Comparison of ENCODE assay signal across 8 cellular contexts in the genomic region with DNA sequence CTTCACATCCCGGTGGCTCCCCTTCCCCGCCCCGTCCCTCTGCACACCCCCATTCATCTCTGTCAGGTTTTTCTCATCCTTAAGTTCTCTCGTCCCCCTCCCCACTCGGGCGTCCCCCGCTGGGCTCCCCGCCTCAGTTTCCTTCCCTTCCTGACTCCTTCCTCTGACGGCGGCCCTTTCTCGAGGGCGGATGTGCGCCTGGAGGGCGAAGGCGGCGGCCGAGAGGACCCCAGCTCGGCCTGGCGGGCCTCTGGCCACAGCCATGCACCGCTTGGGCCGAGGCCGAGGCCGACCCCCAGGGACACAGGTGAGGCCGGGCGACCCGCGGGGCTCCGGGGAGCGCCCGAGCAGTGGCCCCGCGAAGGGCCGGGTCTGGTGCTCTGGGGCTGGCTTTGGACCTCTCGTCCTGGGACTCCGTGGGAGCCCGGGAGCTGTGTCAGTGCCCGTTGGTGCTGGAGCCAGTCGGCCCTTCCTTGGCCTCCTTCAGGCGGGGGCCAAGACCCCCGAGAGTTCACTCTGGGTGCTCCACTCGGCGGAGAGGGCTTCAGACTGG. TPM values are rescaled to one million over a fixed set of nuclear protein-coding genes. Genes with fewer than 3 reads are reported as not detected.
DNase-seq lines count a peak whose midpoint lies in the region; ATAC-seq and FAIRE-seq lines count a peak whose summit lies in the region.

No MANE protein-coding gene starts in this region.

- no peaks in the 10 kb centered on the region for H3K9me3 ChIP-seq in right cardiac atrium (ENCODE audit: control insufficient read depth, low read length)
- no peaks in the 10 kb centered on the region for H3K9me3 ChIP-seq in skeletal muscle tissue (ENCODE audit: control insufficient read depth in 3 of 3, low read length in 3 of 3)

- peak overlapping the region; percentile 90 for H3K4me3 Mint-ChIP-seq in activated T-helper 17 cell treated with anti-CD3 and anti-CD28 coated beads, Interleukin-2, amount 50 U/mL, for 72 hours

- H3K4me3 ChIP-seq in H7 (ENCODE audit: insufficient read depth, low read depth, low read length): peak overlapping the region; percentile 34
- H3K4me3 ChIP-seq in right cardiac atrium (ENCODE audit: low read length): peak overlapping the region; percentile 84
- peak overlapping the region; percentile 59 to 75 (median 61) for H3K4me3 ChIP-seq in skeletal muscle tissue (ENCODE audit: low read length in 3 of 3)

- H3K4me1 ChIP-seq in right cardiac atrium (ENCODE audit: control insufficient read depth, insufficient read depth, low read length) (peaks cover 7% of the 10 kb centered on the region), skeletal muscle tissue (ENCODE audit: control insufficient read depth in 3 of 3, insufficient read depth in 3 of 3, low read length in 3 of 3) (peaks cover 28 to 32% (median 31%) of the 10 kb centered on the region in 3 donors)

- intact Hi-C loops in right cardiac atrium (cut with DNase I): no loop called here

- H3K27ac ChIP-seq in right cardiac atrium (ENCODE audit: low read length) (peak overlapping the region; percentile 75), skeletal muscle tissue (ENCODE audit: low read depth, low read length) (peak overlapping the region; percentile 88)

- no peaks in the 10 kb centered on the region for H3K9me3 Mint-ChIP-seq in activated T-helper 17 cell treated with anti-CD3 and anti-CD28 coated beads, Interleukin-2, amount 50 U/mL, for 72 hours

- peak; percentile 75 for DNase-seq in H7
- peak; percentile 42 to 73 (median 68) for DNase-seq in right cardiac atrium
- DNase-seq in HTR-8/SVneo (ENCODE audit: insufficient read length, low spot score): no peak
- no peak for DNase-seq in NCI-H1694 treated with DMSO at 0.1 percent for 48 hours (lab: John Stamatoyannopoulos, UW)

- peaks cover 21% of the 10 kb centered on the region for H3K4me1 Mint-ChIP-seq in activated T-helper 17 cell treated with anti-CD3 and anti-CD28 coated beads, Interleukin-2, amount 50 U/mL, for 72 hours

- H3K36me3 ChIP-seq in H7 (replicated peaks; ENCODE audit: control insufficient read depth, insufficient read depth, low read length): no peaks in the 10 kb centered on the region
- peaks cover 7 to 16% (median 11%) of the 10 kb centered on the region in 3 donors for H3K36me3 ChIP-seq in skeletal muscle tissue (ENCODE audit: control insufficient read depth in 3 of 3, insufficient read depth in 3 of 3, low read length in 3 of 3)

- 18% methylated on average over 42 of the region's 42 CpGs for WGBS in right cardiac atrium

- ATAC-seq in activated T-helper 17 cell treated with anti-CD3 and anti-CD28 coated beads, Interleukin-2, amount 50 U/mL, for 72 hours (replicated peaks): peak; percentile 6
- ATAC-seq in right cardiac atrium: no peak
- no peak for ATAC-seq in GM19397 (IDR thresholded peaks at IDR 0.05; ENCODE audit: unreplicated experiment)
- no peak for ATAC-seq in HG03045 (IDR thresholded peaks at IDR 0.05; ENCODE audit: unreplicated experiment)

- no peaks in the 10 kb centered on the region for H3K36me3 Mint-ChIP-seq in activated T-helper 17 cell treated with anti-CD3 and anti-CD28 coated beads, Interleukin-2, amount 50 U/mL, for 72 hours (ENCODE audit: low read depth)

- H3K27me3 ChIP-seq in H7 (ENCODE audit: control insufficient read depth, insufficient read depth, low read length) (peaks cover 57% of the 10 kb centered on the region), right cardiac atrium (ENCODE audit: control insufficient read depth, insufficient read depth) (no peaks in the 10 kb centered on the region), skeletal muscle tissue (ENCODE audit: control insufficient read depth in 3 of 3, insufficient read depth in 3 of 3, low read length in 3 of 3) (peaks cover 0 to 9% (median 0%) of the 10 kb centered on the region in 3 donors)

- peaks cover 13% of the 10 kb centered on the region for H3K27me3 Mint-ChIP-seq in activated T-helper 17 cell treated with anti-CD3 and anti-CD28 coated beads, Interleukin-2, amount 50 U/mL, for 72 hours

- peak overlapping the region; percentile 33 to 89 (median 83) for H3K9ac ChIP-seq in skeletal muscle tissue (ENCODE audit: low read depth in 1 of 3, low read length in 3 of 3)

- no peak for FAIRE-seq in HTR-8/SVneo (lab: Jason Lieb, UNC)

- peak overlapping the region; percentile 20 for H3K27ac Mint-ChIP-seq in activated T-helper 17 cell treated with anti-CD3 and anti-CD28 coated beads, Interleukin-2, amount 50 U/mL, for 72 hours

RNA-seq across cellular contexts. Expression of gene PHLDB1, which starts 2.9 kb away (rescaled TPM):
- 48.7 and 55.0 TPM in 2 replicates for total RNA-seq in H7 (2014; rRNA removed; shearing (Covaris generic))
- 1 to 10 TPM; 2.2 to 4.7 TPM for total RNA-seq in activated T-helper 17 cell treated with anti-CD3 and anti-CD28 coated beads, Interleukin-2, amount 50 U/mL, for 72 hours
- total RNA-seq in right cardiac atrium: 100 to 1,000 TPM; 123 to 177 (median 136) TPM
- polyA plus RNA-seq in right cardiac atrium: 110 TPM
- total RNA-seq in skeletal muscle tissue: 54.8 TPM

RNA-seq across cellular contexts. Expression of gene ARCN1, which starts 38.1 kb away (rescaled TPM):
- total RNA-seq in H7 (2014; rRNA removed; shearing (Covaris generic)): 136 and 152 TPM in 2 replicates
- 100 to 1,000 TPM; 143 to 155 TPM for total RNA-seq in activated T-helper 17 cell treated with anti-CD3 and anti-CD28 coated beads, Interleukin-2, amount 50 U/mL, for 72 hours
- total RNA-seq in right cardiac atrium (100 to 1,000 TPM in 2 of 4 donors, 10 to 100 TPM in 2; 90.3 to 138 (median 101) TPM), skeletal muscle tissue (61.1 TPM)
- polyA plus RNA-seq in right cardiac atrium: 69.1 TPM

RNA-seq across cellular contexts. Expression of gene IFT46, which starts 44.6 kb away (rescaled TPM):
- total RNA-seq in H7 (2014; rRNA removed; shearing (Covaris generic)): 3.9 and 8.9 TPM in 2 replicates
- 1 to 10 TPM; 7.0 to 7.5 TPM for total RNA-seq in activated T-helper 17 cell treated with anti-CD3 and anti-CD28 coated beads, Interleukin-2, amount 50 U/mL, for 72 hours
- total RNA-seq in right cardiac atrium (10 to 100 TPM; 15.2 to 27.4 (median 20.1) TPM), skeletal muscle tissue (26.6 TPM)
- polyA plus RNA-seq in right cardiac atrium: 21.6 TPM

Comparison
In these comparisons a context has a peak if more than half of its experiments do, and no peak if none do; other contexts are left out.
1. DNase-seq: peak in H7 (single experiment) and right cardiac atrium (3 of 3); none in HTR-8/SVneo (single experiment) and NCI-H1694 treated with DMSO at 0.1 percent for 48 hours (single experiment).
2. H3K4me3 ChIP-seq: peak in every context shown above with its lines; median percentile 84 in right cardiac atrium; 61 in skeletal muscle tissue; 34 in H7.